Comparison of ENCODE assay signal across 19 cellular contexts in the genomic region with DNA sequence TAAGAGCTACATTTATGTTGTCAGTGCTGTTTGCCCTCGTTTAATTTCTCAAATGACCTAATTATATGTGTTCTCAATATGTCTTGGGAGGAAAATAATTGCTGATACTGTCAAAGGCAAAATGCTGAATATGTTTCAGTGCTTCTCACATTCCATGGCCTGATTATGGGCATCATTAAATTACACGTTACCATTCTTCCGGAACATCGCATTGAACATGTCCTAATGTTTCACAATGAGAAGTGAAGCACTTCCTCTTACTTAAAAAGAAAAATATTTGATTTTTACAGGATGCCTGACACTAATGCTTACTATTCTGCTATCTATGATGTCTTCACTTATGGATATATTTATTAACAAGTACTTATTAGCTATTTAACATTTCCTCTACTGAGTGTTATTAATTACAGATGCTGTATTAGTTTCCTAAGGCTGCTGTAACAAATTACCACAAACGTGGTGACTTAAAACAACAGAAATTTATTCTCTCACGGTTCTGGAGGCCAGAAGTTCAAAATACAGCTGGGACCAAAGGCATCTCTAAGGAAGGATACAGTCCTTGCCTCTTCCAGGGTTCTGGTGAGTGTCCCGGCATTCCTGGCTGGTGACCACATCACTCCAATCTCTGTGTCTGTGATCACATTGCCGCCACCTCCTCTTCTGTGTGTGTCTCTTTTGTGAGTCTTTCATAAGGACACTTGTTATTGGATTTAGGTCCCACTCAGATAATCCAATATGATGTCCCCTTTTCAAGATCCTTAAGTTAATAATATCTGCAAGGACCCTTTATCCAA.
DNase-seq lines count a peak whose midpoint lies in the region; ATAC-seq and TF ChIP-seq lines count a peak whose summit lies in the region.
"Had no signal": no experiment of that assay in that cellular context is flagged by ENCODE, and none has a peak within 500 bp of the region (broad histone marks: within the 10 kb centered on the region; RNA-seq: fewer than 3 reads in every experiment).

No MANE protein-coding gene starts in this region.

- no peaks in the 10 kb centered on the region for H3K36me3 ChIP-seq in left lung
- H3K36me3 ChIP-seq: BLaER1, esophagus muscularis mucosa, HAP-1, tibial nerve had no signal

- no peak for TF ChIP-seq CTCF in left lung (IDR thresholded peaks at IDR 0.05)

- intact Hi-C loops in left lung (cut with DNase I): no loop called here

- H3K4me1 ChIP-seq in left lung: no peaks in the 10 kb centered on the region
- H3K4me1 ChIP-seq: esophagus muscularis mucosa, HAP-1, tibial nerve had no signal

- H3K9me3 ChIP-seq in left lung: no peaks in the 10 kb centered on the region
- H3K9me3 ChIP-seq: BLaER1, esophagus muscularis mucosa, HAP-1, tibial nerve had no signal

- no peak overlapping the region for H3K4me3 ChIP-seq in left lung
- H3K4me3 ChIP-seq: BLaER1, esophagus muscularis mucosa, HAP-1, tibial nerve had no signal

- no peak overlapping the region for H3K27ac ChIP-seq in left lung
- H3K27ac ChIP-seq: BLaER1, esophagus muscularis mucosa, tibial nerve had no signal

- no peaks in the 10 kb centered on the region for H3K27me3 ChIP-seq in left lung
- H3K27me3 ChIP-seq: BLaER1, esophagus muscularis mucosa, tibial nerve had no signal

- ATAC-seq in left lung: no peak
- ATAC-seq: activated CD8-positive, alpha-beta T cell treated with anti-CD3 and anti-CD28 coated beads for 36 hours; stimulated activated effector memory CD8-positive, alpha-beta T cell treated with anti-CD3 and anti-CD28 coated beads, Interleukin-12 subunit alpha, Interleukin-12 subunit beta, amount 100 ng/mL, for 72 hours had no signal

- DNase-seq in DMS79 treated with DMSO at 0.1 percent for 48 hours (lab: John Stamatoyannopoulos, UW) (peak; percentile 34), NCI-H2081 treated with DMSO at 0.1 percent for 48 hours (lab: John Stamatoyannopoulos, UW) (peak; percentile 1), NCI-H82 (lab: John Stamatoyannopoulos, UW) (peak; percentile 100), kidney tubule cell (ENCODE audit: low spot score) (peak; percentile 85), left lung (no peak), LoVo (ENCODE audit: low spot score) (no peak), T-helper 2 cell (no peak)
- DNase-seq: activated CD8-positive, alpha-beta T cell treated with anti-CD3 and anti-CD28 coated beads for 36 hours; activated naive CD4-positive, alpha-beta T cell treated with anti-CD3 and anti-CD28 coated beads, Interleukin-2, amount 50 U/mL, for 16 hours; foreskin melanocyte; IMR-90; mammary epithelial cell; NCI-H187 treated with DMSO at 0.1 percent for 48 hours; SHP77 had no signal

Comparison
In these comparisons a context has a peak if more than half of its experiments do, and no peak if none do; other contexts are left out.
1. DNase-seq: peak in DMS79 treated with DMSO at 0.1 percent for 48 hours (single experiment), NCI-H2081 treated with DMSO at 0.1 percent for 48 hours (single experiment), NCI-H82 (single experiment) and kidney tubule cell (single experiment); none in left lung (0 of 2), LoVo (single experiment) and T-helper 2 cell (0 of 5).